In genomic region chr1:182707116-182707515, GRCh38 we compare ENCODE assay signal across 25 cellular contexts. TPM values are rescaled to one million over a fixed set of nuclear protein-coding genes. Genes with fewer than 3 reads are reported as not detected.
A peak's percentile ranks its signal among the peaks of the same experiment; 100 is the strongest.
DNase-seq lines count a peak whose midpoint lies in the region; ATAC-seq, FAIRE-seq and TF ChIP-seq lines count a peak whose summit lies in the region.
"Had no signal": no experiment of that assay in that cellular context is flagged by ENCODE, and none has a peak within 500 bp of the region (broad histone marks: within the 10 kb centered on the region; RNA-seq: fewer than 3 reads in every experiment).

No MANE protein-coding gene starts in this region.

- H3K36me3 ChIP-seq in transverse colon: no peaks in the 10 kb centered on the region
- H3K36me3 ChIP-seq: cardiac muscle cell, HAP-1 had no signal

- H3K27ac ChIP-seq in transverse colon: no peak overlapping the region
- H3K27ac ChIP-seq: cardiac muscle cell had no signal

- H3K9me3 Mint-ChIP-seq in T-helper 2 cell treated with Interferon-gamma antibody and Interleukin-4, amounts not matched to agents 5 μg/mL and 100 μg/mL, for 36 hours: no peaks in the 10 kb centered on the region
- H3K9me3 Mint-ChIP-seq: activated T-helper 1 cell treated with anti-CD3 and anti-CD28 coated beads, Interleukin-12 subunit alpha, Interleukin-12 subunit beta, Interleukin-2, Interleukin-4 antibody, amounts not matched to agents 30 ng/mL and 10 ng/mL and 1 ng/mL, durations not matched to agents 14 hours and 24 hours and 36 hours; CD8-positive, alpha-beta T cell; immature natural killer cell; naive B cell had no signal

- peak; percentile 29 for DNase-seq in NCI-H1092 (lab: John Stamatoyannopoulos, UW)
- peak; percentile 68 for DNase-seq in astrocyte of the hippocampus (ENCODE audit: low read depth, low spot score)
- no peak for DNase-seq in left cardiac atrium
- DNase-seq in putamen (ENCODE audit: low spot score): peak; percentile 33
- no peak for DNase-seq in transverse colon
- no peak for DNase-seq in T-helper 2 cell treated with Interferon-gamma antibody and Interleukin-4, amounts not matched to agents 5 μg/mL and 100 μg/mL, for 36 hours (ENCODE audit: low spot score)
- no peak for DNase-seq in GM12891 (ENCODE audit: insufficient read length, low spot score)
- DNase-seq: CD8-positive, alpha-beta T cell; DMS53; immature natural killer cell; IMR-90; naive B cell; NK-92 treated with Interleukin-12 subunit alpha and Interleukin-12 subunit beta, amount 100 ng/mL, for 24 hours; stimulated activated CD4-positive, alpha-beta T cell treated with anti-CD3 and anti-CD28 coated beads, Interleukin-4, amount 100 ng/mL, for 24 hours had no signal

- H3K4me1 Mint-ChIP-seq in T-helper 2 cell treated with Interferon-gamma antibody and Interleukin-4, amounts not matched to agents 5 μg/mL and 100 μg/mL, for 36 hours (ENCODE audit: low read depth): peaks cover 9% of the 10 kb centered on the region
- H3K4me1 Mint-ChIP-seq: immature natural killer cell, naive B cell had no signal

- H3K36me3 Mint-ChIP-seq in T-helper 2 cell treated with Interferon-gamma antibody and Interleukin-4, amounts not matched to agents 5 μg/mL and 100 μg/mL, for 36 hours (ENCODE audit: low read depth): no peaks in the 10 kb centered on the region
- H3K36me3 Mint-ChIP-seq: activated naive CD8-positive, alpha-beta T cell; CD8-positive, alpha-beta T cell; immature natural killer cell; naive B cell had no signal

- H3K27ac Mint-ChIP-seq in T-helper 2 cell treated with Interferon-gamma antibody and Interleukin-4, amounts not matched to agents 5 μg/mL and 100 μg/mL, for 36 hours: no peak overlapping the region
- H3K27ac Mint-ChIP-seq: activated naive CD8-positive, alpha-beta T cell; activated T-helper 1 cell treated with anti-CD3 and anti-CD28 coated beads, Interleukin-12 subunit alpha, Interleukin-12 subunit beta, Interleukin-2, Interleukin-4 antibody, amounts not matched to agents 30 ng/mL and 10 ng/mL and 1 ng/mL, durations not matched to agents 14 hours and 24 hours and 36 hours; CD8-positive, alpha-beta T cell; immature natural killer cell; naive B cell had no signal

- in situ Hi-C loops in transverse colon (cut with MboI; ENCODE audit: low pct_ligation_motif_present in 1 of 4, low pct_unique_long_range_greater_than_20kb in 1 of 4, low sequenced_read_pairs in 3 of 4): no loop called here

- H3K4me3 ChIP-seq in transverse colon: no peak overlapping the region
- H3K4me3 ChIP-seq: cardiac muscle cell, HAP-1, lung, smooth muscle cell had no signal

- no peak for TF ChIP-seq EP300 in transverse colon (IDR thresholded peaks at IDR 0.05; ENCODE audit: low read depth)

- no peaks in the 10 kb centered on the region for H3K9me3 ChIP-seq in transverse colon
- H3K9me3 ChIP-seq: HAP-1 had no signal

- H3K27me3 ChIP-seq in transverse colon: no peaks in the 10 kb centered on the region
- H3K27me3 ChIP-seq: cardiac muscle cell had no signal

- H3K27me3 Mint-ChIP-seq in T-helper 2 cell treated with Interferon-gamma antibody and Interleukin-4, amounts not matched to agents 5 μg/mL and 100 μg/mL, for 36 hours (ENCODE audit: low read depth): peaks cover 2% of the 10 kb centered on the region
- H3K27me3 Mint-ChIP-seq: activated naive CD8-positive, alpha-beta T cell had no signal

- TF ChIP-seq CTCF in transverse colon (IDR thresholded peaks at IDR 0.05): no peak

- no peak for FAIRE-seq in GM12891 (lab: Jason Lieb, UNC)

- intact Hi-C loops in left cardiac atrium (cut with DNase I) (no loop called here), transverse colon (cut with DNase I; ENCODE audit: low total_unique reads) (no loop called here)

- H3K4me1 ChIP-seq in transverse colon: no peaks in the 10 kb centered on the region
- H3K4me1 ChIP-seq: HAP-1 had no signal

- no peak for TF ChIP-seq POLR2A in transverse colon (IDR thresholded peaks at IDR 0.05)
- no peak for TF ChIP-seq POLR2A in GM12891 (IDR thresholded peaks at IDR 0.05; ENCODE audit: low read depth, low read length)

- H3K4me3 Mint-ChIP-seq in T-helper 2 cell treated with Interferon-gamma antibody and Interleukin-4, amounts not matched to agents 5 μg/mL and 100 μg/mL, for 36 hours: no peak overlapping the region
- H3K4me3 Mint-ChIP-seq: activated naive CD8-positive, alpha-beta T cell; activated T-helper 1 cell treated with anti-CD3 and anti-CD28 coated beads, Interleukin-12 subunit alpha, Interleukin-12 subunit beta, Interleukin-2, Interleukin-4 antibody, amounts not matched to agents 30 ng/mL and 10 ng/mL and 1 ng/mL, durations not matched to agents 14 hours and 24 hours and 36 hours; CD8-positive, alpha-beta T cell; immature natural killer cell; naive B cell had no signal

- WGBS in transverse colon (ENCODE audit: low coverage in 1 of 2), 2 donors: 87 to 89% methylated on average over 1 of the region's 1 CpG

- peak; percentile 78 to 89 for ATAC-seq in left cardiac atrium
- no peak for ATAC-seq in HG03432 (IDR thresholded peaks at IDR 0.05; ENCODE audit: unreplicated experiment)
- ATAC-seq: CD8-positive, alpha-beta T cell; SK-N-SH treated with all-trans-retinoic acid at 6 μM for 48 hours had no signal

TF ChIP-seq in GM12891, 5 proteins besides CTCF, POLR2A, EP300 and RAD21:
- TF ChIP-seq POLR2AphosphoS5 (IDR thresholded peaks at IDR 0.05; ENCODE audit: low read depth, low read length) (no peak), POU2F2 (IDR thresholded peaks at IDR 0.05; ENCODE audit: low read depth, low read length) (no peak), PAX5 (IDR thresholded peaks at IDR 0.05; ENCODE audit: insufficient read depth, low read length, severe bottlenecking) (no peak), SPI1 (IDR thresholded peaks at IDR 0.05; ENCODE audit: low read depth, low read length) (no peak)

RNA-seq across cellular contexts. Expression of gene RGS8, which starts 22.7 kb away (rescaled TPM):
- total RNA-seq in left cardiac atrium: under 1 TPM; 0.05 to 0.18 TPM
- 1 to 10 TPM in 1 of 4 donors, not detected in 3; 2.2 TPM for total RNA-seq in transverse colon
- 0.09 TPM for polyA plus RNA-seq in GM12891 (2012; ENCODE audit: low read depth, missing spikeins)
- total RNA-seq: activated T-helper 1 cell treated with anti-CD3 and anti-CD28 coated beads, Interleukin-12 subunit alpha, Interleukin-12 subunit beta, Interleukin-2, Interleukin-4 antibody, amounts not matched to agents 30 ng/mL and 10 ng/mL and 1 ng/mL, durations not matched to agents 14 hours and 24 hours and 36 hours; CD8-positive, alpha-beta T cell; epithelial cell of proximal tubule; IMR-90; MCF 10A; osteoblast; smooth muscle cell had no signal
- polyA plus RNA-seq: cardiac muscle cell, immature natural killer cell, IMR-90, smooth muscle cell had no signal

Comparison
In these comparisons a context has a peak if more than half of its experiments do, and no peak if none do; other contexts are left out.
1. DNase-seq: peak in NCI-H1092 (single experiment), astrocyte of the hippocampus (single experiment) and putamen (single experiment); none in left cardiac atrium (single experiment), transverse colon (single experiment), T-helper 2 cell treated with Interferon-gamma antibody and Interleukin-4, amounts not matched to agents 5 μg/mL and 100 μg/mL, for 36 hours (single experiment) and GM12891 (single experiment).